1 cellular context compared by ENCODE assay signal in genomic region chr2:231611273-231612198, GRCh38.
TF ChIP-seq lines count a peak whose summit lies in the region.

No MANE protein-coding gene starts in this region.

TF ChIP-seq in HepG2, 621 proteins besides CTCF, POLR2A, EP300 and RAD21 (continued from another document):
- no peak for TF ChIP-seq HOMEZ (CRISPR knock-in tag; IDR thresholded peaks at IDR 0.05; ENCODE audit: low read depth)
- TF ChIP-seq NR0B2 (CRISPR knock-in tag; IDR thresholded peaks at IDR 0.05): no peak
- TF ChIP-seq ZNF777 (CRISPR knock-in tag; IDR thresholded peaks at IDR 0.05): peak; percentile 70
- no peak for TF ChIP-seq CAMTA2 (CRISPR knock-in tag; IDR thresholded peaks at IDR 0.05; ENCODE audit: borderline replicate concordance)
- TF ChIP-seq SNAPC5 (CRISPR knock-in tag; IDR thresholded peaks at IDR 0.05; ENCODE audit: borderline replicate concordance): no peak
- TF ChIP-seq PITX1 (CRISPR knock-in tag; IDR thresholded peaks at IDR 0.05): no peak
- TF ChIP-seq NKX3-1 (CRISPR knock-in tag; IDR thresholded peaks at IDR 0.05): no peak
- TF ChIP-seq FOXA3 (CRISPR knock-in tag; IDR thresholded peaks at IDR 0.05): no peak
- no peak for TF ChIP-seq ZNF644 (CRISPR knock-in tag; IDR thresholded peaks at IDR 0.05; ENCODE audit: low read depth)
- TF ChIP-seq ZNF576 (CRISPR knock-in tag; IDR thresholded peaks at IDR 0.05): no peak
